19 cellular contexts compared by ENCODE assay signal in the genomic region with DNA sequence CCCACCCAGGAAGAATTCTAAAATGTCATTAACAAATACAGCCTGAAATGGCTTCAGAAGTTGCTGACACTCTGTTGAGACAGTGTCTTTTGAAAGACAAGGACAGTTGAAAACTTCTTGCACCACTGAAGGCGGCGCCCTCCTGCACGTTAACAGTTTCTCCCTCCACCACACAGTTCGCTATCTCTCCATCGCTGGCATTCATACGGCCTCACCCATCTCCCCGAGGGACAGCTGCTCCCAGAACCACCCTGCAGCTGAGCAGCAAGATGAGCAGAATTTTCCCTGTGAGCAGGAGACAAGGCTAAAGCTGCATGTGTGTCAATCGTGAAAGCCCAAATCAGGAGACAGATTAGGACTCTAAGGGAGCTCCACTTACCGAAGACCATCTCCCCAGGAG.
A peak's percentile ranks its signal among the peaks of the same experiment; 100 is the strongest.
DNase-seq lines count a peak whose midpoint lies in the region; ATAC-seq, FAIRE-seq and TF ChIP-seq lines count a peak whose summit lies in the region.
"Had no signal": no experiment of that assay in that cellular context is flagged by ENCODE, and none has a peak within 500 bp of the region (broad histone marks: within the 10 kb centered on the region; RNA-seq: fewer than 3 reads in every experiment).

No MANE protein-coding gene starts in this region.

- H3K9me3 Mint-ChIP-seq in endothelial cell (ENCODE audit: unreplicated experiment): no peaks in the 10 kb centered on the region
- H3K9me3 Mint-ChIP-seq: activated naive CD8-positive, alpha-beta T cell treated with anti-CD3 and anti-CD28 coated beads for 36 hours; endodermal cell had no signal

- peak; percentile 74 for DNase-seq in small intestine
- DNase-seq in left ventricle myocardium superior: no peak
- no peak for DNase-seq in occipital lobe (lab: John Stamatoyannopoulos, UW)
- DNase-seq in endothelial cell (ENCODE audit: low spot score): no peak
- DNase-seq: activated naive CD8-positive, alpha-beta T cell treated with anti-CD3 and anti-CD28 coated beads for 36 hours; DMS79 treated with DMSO at 0.1 percent for 48 hours; endodermal cell; gastrocnemius medialis; midbrain; NCI-H187 had no signal

- H3K36me3 Mint-ChIP-seq in endothelial cell (ENCODE audit: low read depth, unreplicated experiment): no peaks in the 10 kb centered on the region
- H3K36me3 Mint-ChIP-seq: activated naive CD8-positive, alpha-beta T cell treated with anti-CD3 and anti-CD28 coated beads for 36 hours had no signal

- H3K27ac ChIP-seq in KOPT-K1 (ENCODE audit: low read depth, low read length, poor library complexity, severe bottlenecking) (peak overlapping the region; percentile 96), OCI-LY1 (ENCODE audit: low read depth, low read length, poor library complexity, severe bottlenecking) (peak overlapping the region; percentile 41), duodenal mucosa (ENCODE audit: low read depth, low read length) (no peak overlapping the region), small intestine (ENCODE audit: low read depth in 1 of 2, low read length in 1 of 2) (peak overlapping the region; percentile 43 to 49)
- H3K27ac ChIP-seq: C4-2B, cardiac muscle cell, gastrocnemius medialis, uterus had no signal

- intact Hi-C loops in left ventricle myocardium superior (cut with micrococcal nuclease): no loop called here

- H3K27ac Mint-ChIP-seq in endothelial cell (ENCODE audit: unreplicated experiment): no peak overlapping the region
- H3K27ac Mint-ChIP-seq: activated naive CD8-positive, alpha-beta T cell treated with anti-CD3 and anti-CD28 coated beads for 36 hours; endodermal cell; progenitor cell of endocrine pancreas had no signal

- H3K9me2 ChIP-seq in OCI-LY1 (ENCODE audit: low read depth, low read length): no peaks in the 10 kb centered on the region

- H3K27me3 ChIP-seq in OCI-LY1 (ENCODE audit: insufficient read depth, low read length) (no peaks in the 10 kb centered on the region), duodenal mucosa (ENCODE audit: control insufficient read depth in 1 of 2, insufficient read depth in 2 of 2, low read length in 2 of 2) (no peaks in the 10 kb centered on the region), small intestine (ENCODE audit: control insufficient read depth in 2 of 2, insufficient read depth in 2 of 2, low read length in 2 of 2) (no peaks in the 10 kb centered on the region)
- H3K27me3 ChIP-seq: cardiac muscle cell, gastrocnemius medialis, uterus had no signal

- no peak for FAIRE-seq in small intestine (lab: Jason Lieb, UNC)

- no peak overlapping the region for H3K4me2 ChIP-seq in OCI-LY1 (ENCODE audit: low read length)

- H3K4me1 ChIP-seq in OCI-LY1 (ENCODE audit: insufficient read depth, low read length, severe bottlenecking): peaks cover 42% of the 10 kb centered on the region
- H3K4me1 ChIP-seq in duodenal mucosa (ENCODE audit: control insufficient read depth in 1 of 2, insufficient read depth in 2 of 2, low read length in 2 of 2): peaks cover 64 to 79% of the 10 kb centered on the region in 2 donors
- peaks cover 0 to 14% of the 10 kb centered on the region in 2 donors for H3K4me1 ChIP-seq in small intestine (ENCODE audit: control insufficient read depth in 2 of 2, insufficient read depth in 1 of 2, low read depth in 1 of 2, low read length in 1 of 2)

- no peaks in the 10 kb centered on the region for H3K79me2 ChIP-seq in OCI-LY1 (ENCODE audit: insufficient read depth, low read length)

- H3K36me3 ChIP-seq in KOPT-K1 (ENCODE audit: insufficient read depth, low read length): peaks cover 14% of the 10 kb centered on the region
- no peaks in the 10 kb centered on the region for H3K36me3 ChIP-seq in OCI-LY1 (ENCODE audit: insufficient read depth, low read length)
- H3K36me3 ChIP-seq in duodenal mucosa (ENCODE audit: control insufficient read depth in 1 of 2, insufficient read depth in 2 of 2, low read length in 2 of 2): no peaks in the 10 kb centered on the region
- H3K36me3 ChIP-seq in small intestine (ENCODE audit: control insufficient read depth in 2 of 2, insufficient read depth in 2 of 2, low read length in 2 of 2): no peaks in the 10 kb centered on the region
- H3K36me3 ChIP-seq: cardiac muscle cell, gastrocnemius medialis, uterus had no signal

- TF ChIP-seq CTCF in OCI-LY1 (IDR thresholded peaks at IDR 0.05; ENCODE audit: low read length) (no peak), endothelial cell (IDR thresholded peaks at IDR 0.05; ENCODE audit: unreplicated experiment) (no peak)

- no peak overlapping the region for H3K4me3 ChIP-seq in OCI-LY1 (ENCODE audit: low read depth, low read length, poor library complexity, severe bottlenecking)
- no peak overlapping the region for H3K4me3 ChIP-seq in duodenal mucosa (ENCODE audit: low read depth in 1 of 2, low read length in 2 of 2)
- no peak overlapping the region for H3K4me3 ChIP-seq in small intestine (ENCODE audit: low read depth in 1 of 2, low read length in 2 of 2)
- H3K4me3 ChIP-seq: cardiac muscle cell, gastrocnemius medialis, uterus had no signal

- H4K20me1 ChIP-seq in OCI-LY1 (ENCODE audit: insufficient read depth, low read length): no peaks in the 10 kb centered on the region

- ATAC-seq in left ventricle myocardium superior: no peak
- no peak for ATAC-seq in HG03175 (IDR thresholded peaks at IDR 0.05; ENCODE audit: unreplicated experiment)
- ATAC-seq: gastrocnemius medialis, SK-N-SH treated with all-trans-retinoic acid at 6 μM for 48 hours had no signal

- WGBS in small intestine, 3 donors: 21 to 57% (median 33%) methylated on average over 9 of the region's 9 CpGs

- no peak overlapping the region for H3K4me3 Mint-ChIP-seq in endothelial cell (ENCODE audit: unreplicated experiment)
- H3K4me3 Mint-ChIP-seq: activated naive CD8-positive, alpha-beta T cell treated with anti-CD3 and anti-CD28 coated beads for 36 hours; endodermal cell had no signal

- peaks cover 11% of the 10 kb centered on the region for H3K4me1 Mint-ChIP-seq in endothelial cell (ENCODE audit: unreplicated experiment)

- H3K9ac ChIP-seq in OCI-LY1 (ENCODE audit: low read length) (no peak overlapping the region), duodenal mucosa (ENCODE audit: low read depth in 1 of 2, low read length in 2 of 2) (peak overlapping the region; percentile 39 to 50)

- H3F3A ChIP-seq in OCI-LY1 (ENCODE audit: insufficient read depth, low read length): no peaks in the 10 kb centered on the region

- no peaks in the 10 kb centered on the region for H3K9me3 ChIP-seq in KOPT-K1 (ENCODE audit: insufficient read depth, low read length, poor library complexity, severe bottlenecking)
- H3K9me3 ChIP-seq in OCI-LY1 (ENCODE audit: low read length): no peaks in the 10 kb centered on the region
- H3K9me3 ChIP-seq in duodenal mucosa (ENCODE audit: control insufficient read depth in 1 of 2, low read length in 2 of 2): no peaks in the 10 kb centered on the region
- no peaks in the 10 kb centered on the region for H3K9me3 ChIP-seq in small intestine (ENCODE audit: control insufficient read depth, low read depth)
- H3K9me3 ChIP-seq: gastrocnemius medialis, uterus had no signal

- no peak overlapping the region for H2AFZ ChIP-seq in OCI-LY1 (ENCODE audit: low read length)

- H3K27me3 Mint-ChIP-seq in endothelial cell (ENCODE audit: unreplicated experiment): no peaks in the 10 kb centered on the region
